ENCODE assay signal across 13 cellular contexts in the genomic region with DNA sequence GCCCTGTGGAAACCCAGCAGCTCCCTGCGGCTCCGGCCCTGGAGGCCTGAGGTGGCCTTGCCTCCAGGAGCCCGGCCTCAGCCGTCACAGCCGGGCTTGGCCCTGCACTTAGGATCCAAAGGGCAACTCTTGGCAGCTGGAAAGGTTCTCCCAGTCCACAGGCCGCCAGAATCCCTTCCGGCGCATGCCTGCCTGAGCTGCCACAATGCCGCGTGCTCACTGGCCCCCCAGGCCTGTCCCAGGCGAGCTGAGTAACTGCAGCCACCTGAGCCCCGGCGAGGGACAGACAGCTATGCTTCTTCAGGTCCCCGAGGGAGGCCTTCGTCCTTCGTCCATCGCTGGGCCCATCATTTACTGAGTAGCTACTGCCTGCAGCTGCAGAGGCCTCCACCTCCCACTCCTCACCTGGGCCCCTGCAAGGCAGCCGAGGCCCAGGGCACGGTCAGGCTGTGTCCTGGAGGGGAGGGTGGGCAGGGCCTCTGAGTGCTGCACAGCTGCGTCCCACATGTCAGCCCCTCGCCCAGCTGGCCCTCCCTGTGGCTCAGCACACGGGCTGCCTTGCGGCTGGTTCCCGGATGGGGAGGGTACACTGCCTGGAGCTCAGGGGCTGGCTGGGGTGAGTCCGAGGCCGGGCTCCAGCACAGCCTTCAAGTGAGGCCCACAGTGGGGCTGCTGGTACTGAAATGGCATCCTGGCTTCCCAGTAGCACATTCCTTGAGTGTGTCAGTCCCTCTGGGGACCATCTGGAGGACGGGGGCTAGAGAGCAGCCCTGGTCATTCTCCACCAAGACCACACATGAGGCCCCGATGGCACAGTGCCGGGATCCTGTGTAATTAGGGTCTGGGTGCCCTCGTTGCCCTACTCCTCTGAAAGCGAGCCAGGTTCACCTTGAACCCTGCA.
DNase-seq lines count a peak whose midpoint lies in the region; ATAC-seq and TF ChIP-seq lines count a peak whose summit lies in the region.
"Had no signal": no experiment of that assay in that cellular context is flagged by ENCODE, and none has a peak within 500 bp of the region (broad histone marks: within the 10 kb centered on the region; RNA-seq: fewer than 3 reads in every experiment).

No MANE protein-coding gene starts in this region.

- TF ChIP-seq RAD21 in IMR-90 (IDR thresholded peaks at IDR 0.05; ENCODE audit: low read length), result no peak

- H2BK20ac ChIP-seq in IMR-90 (ENCODE audit: low read depth, low read length), result no peak overlapping the region

- intact Hi-C loops in IMR-90 (cut with micrococcal nuclease), result no loop called here
- intact Hi-C loops in activated CD4-positive, alpha-beta T cell treated with anti-CD3 and anti-CD28 coated beads, Interleukin-2, amount 10 ng/mL, durations not matched to agents 24 days and 14 days (cut with micrococcal nuclease), result no loop called here

- no peak overlapping the region for H2BK120ac ChIP-seq in IMR-90 (ENCODE audit: low read depth, low read length)

- no peaks in the 10 kb centered on the region; the same call in 1 of the 2 replicates for H3K36me3 ChIP-seq in IMR-90 (ENCODE audit: control insufficient read depth, insufficient read depth, low read length)
- H3K36me3 ChIP-seq: uterus had no signal

- POLR2A ChIA-PET in IMR-90 (lab: Charles Lee; ENCODE audit: unreplicated experiment), result no interaction called here

- H2AK5ac ChIP-seq in IMR-90 (ENCODE audit: low read depth, low read length), result no peak overlapping the region

- H2BK15ac ChIP-seq in IMR-90 (ENCODE audit: low read depth, low read length), result no peak overlapping the region

- peaks cover 29% of the 10 kb centered on the region for H3K4me1 Mint-ChIP-seq in glutamatergic neuron (ENCODE audit: low read depth, unreplicated experiment)
- H3K4me1 Mint-ChIP-seq in neural crest cell, result peaks cover 10% of the 10 kb centered on the region
- no peaks in the 10 kb centered on the region for H3K4me1 Mint-ChIP-seq in activated CD4-positive, alpha-beta T cell treated with anti-CD3 and anti-CD28 coated beads, Interleukin-2, amount 10 ng/mL, durations not matched to agents 24 days and 14 days

- H3K9me3 ChIP-seq in IMR-90 (ENCODE audit: control insufficient read depth, insufficient read depth, low read length), result no peaks in the 10 kb centered on the region
- H3K9me3 ChIP-seq: uterus had no signal

- TF ChIP-seq CTCF in IMR-90 (conservative IDR thresholded peaks at IDR 0.05; ENCODE audit: low read depth, low read length) (no peak), glutamatergic neuron (IDR thresholded peaks at IDR 0.05; ENCODE audit: partially characterized antibody, unreplicated experiment) (peak; percentile 31), neural crest cell (conservative IDR thresholded peaks at IDR 0.05) (peak; percentile 17)

- DNase-seq in AG08395 (ENCODE audit: low spot score) (peak; percentile 41), IMR-90 (peak; percentile 7), glutamatergic neuron (peak; percentile 81), neural crest cell (ENCODE audit: low read depth, low spot score) (no peak), NCI-H510A (lab: John Stamatoyannopoulos, UW) (no peak)
- DNase-seq in activated CD4-positive, alpha-beta T cell treated with anti-CD3 and anti-CD28 coated beads, Interleukin-2, amount 10 ng/mL, durations not matched to agents 24 days and 14 days, result no peak
- DNase-seq in stimulated activated CD4-positive, alpha-beta T cell treated with anti-CD3 and anti-CD28 coated beads, Interleukin-2, amount 100 ng/mL, for 48 hours, result no peak
- DNase-seq: activated T-cell treated with anti-CD3 and anti-CD28 coated beads, Interleukin-2, amount 50 U/mL, for 48 hours; C1 segment of cervical spinal cord; NCI-H510A treated with DMSO at 0.1 percent for 48 hours had no signal

- H3K9me3 Mint-ChIP-seq in glutamatergic neuron (ENCODE audit: unreplicated experiment) (peaks cover 13% of the 10 kb centered on the region), neural crest cell (no peaks in the 10 kb centered on the region)
- H3K9me3 Mint-ChIP-seq in activated CD4-positive, alpha-beta T cell treated with anti-CD3 and anti-CD28 coated beads, Interleukin-2, amount 10 ng/mL, durations not matched to agents 24 days and 14 days, result no peaks in the 10 kb centered on the region

- TF ChIP-seq POLR2A in IMR-90 (IDR thresholded peaks at IDR 0.05; ENCODE audit: low read depth, low read length), result no peak

- no peak overlapping the region for H2BK5ac ChIP-seq in IMR-90 (ENCODE audit: low read depth, low read length, poor library complexity, severe bottlenecking)

- peak overlapping the region; percentile 55 for H2AK9ac ChIP-seq in IMR-90 (replicated peaks; ENCODE audit: low read depth, low read length, poor library complexity)

- H3K4me3 ChIP-seq in IMR-90 (ENCODE audit: insufficient read depth, low read depth, low read length), result no peak overlapping the region
- H3K4me3 ChIP-seq: uterus had no signal

- ATAC-seq in IMR-90 (ENCODE audit: low read depth) (0 out of 2 replicates have a peak, but pooled peaks have one; percentile 17), GM18909 (IDR thresholded peaks at IDR 0.05; ENCODE audit: poor library complexity, unreplicated experiment) (no peak)
- ATAC-seq: activated CD4-positive, CD25-positive, alpha-beta regulatory T cell treated with anti-CD3 and anti-CD28 coated beads, Interleukin-2, amount 50 U/mL, for 24 hours had no signal

- H3K14ac ChIP-seq in IMR-90 (replicated peaks; ENCODE audit: low read depth, low read length), result no peak overlapping the region

- WGBS in IMR-90 (ENCODE audit: extremely low coverage in 2 of 2, insufficient read length in 1 of 2), 2 experiments, result 78% methylated on average over 18 of the region's 31 CpGs; no CpG with 5 or more reads in 1 of the 2 experiments

- H3K9me1 ChIP-seq in IMR-90 (ENCODE audit: insufficient read depth, low read length), result no peaks in the 10 kb centered on the region

- no peak overlapping the region for H4K8ac ChIP-seq in IMR-90 (ENCODE audit: low read depth in 2 of 2, low read length in 2 of 2)

- no peak overlapping the region for H3K56ac ChIP-seq in IMR-90 (ENCODE audit: extremely low read depth, insufficient read depth, low read length)

- no peak overlapping the region for H2AFZ ChIP-seq in IMR-90 (replicated peaks; ENCODE audit: low read length, poor library complexity)

- BruUV-seq in IMR-90 (replicated peaks; lab: Mats Ljungman, UMichigan), result no TSS peak

- no peaks in the 10 kb centered on the region for H3K4me1 ChIP-seq in IMR-90 (ENCODE audit: control insufficient read depth, insufficient read depth, low read length)
- H3K4me1 ChIP-seq: uterus had no signal

- H3K36me3 Mint-ChIP-seq in glutamatergic neuron (ENCODE audit: unreplicated experiment) (peaks cover 3% of the 10 kb centered on the region), neural crest cell (ENCODE audit: low read depth) (no peaks in the 10 kb centered on the region)
- H3K36me3 Mint-ChIP-seq in activated CD4-positive, alpha-beta T cell treated with anti-CD3 and anti-CD28 coated beads, Interleukin-2, amount 10 ng/mL, durations not matched to agents 24 days and 14 days (ENCODE audit: low read depth), result peaks cover 3% of the 10 kb centered on the region

- H3K4ac ChIP-seq in IMR-90 (ENCODE audit: low read depth, low read length), result no peak overlapping the region

- no peak overlapping the region for H3K9ac ChIP-seq in IMR-90 (ENCODE audit: low read depth, low read length)

- H3K27ac ChIP-seq in IMR-90 (ENCODE audit: insufficient read depth, low read length), result no peak overlapping the region
- H3K27ac ChIP-seq: uterus had no signal

- H3K4me3 Mint-ChIP-seq in glutamatergic neuron (ENCODE audit: unreplicated experiment), result peak overlapping the region; percentile 32
- no peak overlapping the region for H3K4me3 Mint-ChIP-seq in neural crest cell
- no peak overlapping the region for H3K4me3 Mint-ChIP-seq in activated CD4-positive, alpha-beta T cell treated with anti-CD3 and anti-CD28 coated beads, Interleukin-2, amount 10 ng/mL, durations not matched to agents 24 days and 14 days

- H4K91ac ChIP-seq in IMR-90 (ENCODE audit: insufficient read depth, low read depth, low read length), result no peak overlapping the region

- H4K20me1 ChIP-seq in IMR-90 (ENCODE audit: insufficient read depth, low read length), result no peaks in the 10 kb centered on the region

- H3K79me1 ChIP-seq in IMR-90 (ENCODE audit: low read depth in 1 of 2, low read length in 2 of 2), result no peaks in the 10 kb centered on the region

- no peaks in the 10 kb centered on the region for H3K27me3 ChIP-seq in IMR-90 (ENCODE audit: control insufficient read depth, insufficient read depth, low read length)
- H3K27me3 ChIP-seq: uterus had no signal

- H3K27ac Mint-ChIP-seq in glutamatergic neuron (ENCODE audit: unreplicated experiment) (peak overlapping the region; percentile 44), neural crest cell (ENCODE audit: unreplicated experiment) (no peak overlapping the region)
- H3K27ac Mint-ChIP-seq in activated CD4-positive, alpha-beta T cell treated with anti-CD3 and anti-CD28 coated beads, Interleukin-2, amount 10 ng/mL, durations not matched to agents 24 days and 14 days, result no peak overlapping the region

- CTCF ChIA-PET in IMR-90 (lab: Yijun Ruan, JAX), result no interaction called here

- H3K18ac ChIP-seq in IMR-90 (ENCODE audit: low read depth, low read length), result no peak overlapping the region

- H4K5ac ChIP-seq in IMR-90 (ENCODE audit: low read depth, low read length), result no peak overlapping the region

- in situ Hi-C loops in IMR-90 (cut with MboI; ENCODE audit: low sequenced_read_pairs), result no loop called here

- H3K4me2 ChIP-seq in IMR-90 (ENCODE audit: low read depth, low read length), result no peak overlapping the region

- no peak overlapping the region for H3K23ac ChIP-seq in IMR-90 (ENCODE audit: low read depth, low read length)

- H3K27me3 Mint-ChIP-seq in glutamatergic neuron (ENCODE audit: unreplicated experiment) (peaks cover 7% of the 10 kb centered on the region), neural crest cell (ENCODE audit: low read depth) (no peaks in the 10 kb centered on the region)
- no peaks in the 10 kb centered on the region for H3K27me3 Mint-ChIP-seq in activated CD4-positive, alpha-beta T cell treated with anti-CD3 and anti-CD28 coated beads, Interleukin-2, amount 10 ng/mL, durations not matched to agents 24 days and 14 days

- dilution Hi-C loops in IMR-90 (cut with HindIII; ENCODE audit: low sequenced_read_pairs, unreplicated experiment), result no loop called here

TF ChIP-seq in IMR-90, 13 proteins besides CTCF, POLR2A, EP300 and RAD21 (continues in another document):
- TF ChIP-seq MAZ (IDR thresholded peaks at IDR 0.05; ENCODE audit: borderline replicate concordance, low read depth, low read length), result no peak
- no peak for TF ChIP-seq MXI1 (IDR thresholded peaks at IDR 0.05; ENCODE audit: borderline replicate concordance, low read depth, low read length)
- no peak for TF ChIP-seq NFE2L2 (IDR thresholded peaks at IDR 0.05; ENCODE audit: low read depth, low read length)
- no peak for TF ChIP-seq FOS (IDR thresholded peaks at IDR 0.05; ENCODE audit: low read depth, low read length)

Comparison
In these comparisons a context has a peak if more than half of its experiments do, and no peak if none do; other contexts are left out.
1. DNase-seq: peak in AG08395 (single experiment), IMR-90 (single experiment) and glutamatergic neuron (single experiment); none in neural crest cell (single experiment), NCI-H510A (single experiment), activated CD4-positive, alpha-beta T cell treated with anti-CD3 and anti-CD28 coated beads, Interleukin-2, amount 10 ng/mL, durations not matched to agents 24 days and 14 days (single experiment) and stimulated activated CD4-positive, alpha-beta T cell treated with anti-CD3 and anti-CD28 coated beads, Interleukin-2, amount 100 ng/mL, for 48 hours (0 of 2).